In genomic region chr9:135563039-135563476, GRCh38 we compare ENCODE assay signal across 15 cellular contexts. TPM values are rescaled to one million over a fixed set of nuclear protein-coding genes. Genes with fewer than 3 reads are reported as not detected.
DNase-seq lines count a peak whose midpoint lies in the region; TF ChIP-seq lines count a peak whose summit lies in the region.
"Had no signal": no experiment of that assay in that cellular context is flagged by ENCODE, and none has a peak within 500 bp of the region (broad histone marks: within the 10 kb centered on the region; RNA-seq: fewer than 3 reads in every experiment).

No MANE protein-coding gene starts in this region.

- H3K9me3 ChIP-seq in HEK293 (ENCODE audit: control insufficient read depth, insufficient read depth, low read depth, low read length) (no peaks in the 10 kb centered on the region), prostate gland (no peaks in the 10 kb centered on the region)
- H3K9me3 ChIP-seq: BLaER1 treated with 17β-estradiol and CSF1 and Interleukin-3, amounts not matched to agents 10 nM and 100 nM had no signal

- H3K4me3 ChIP-seq in HEK293 (ENCODE audit: low read depth, low read length) (no peak overlapping the region), prostate gland (no peak overlapping the region)
- H3K4me3 ChIP-seq: BLaER1 treated with 17β-estradiol and CSF1 and Interleukin-3, amounts not matched to agents 10 nM and 100 nM had no signal

- POLR2A ChIA-PET in HEK293 (lab: Yijun Ruan, JAX) = no interaction called here

- DNase-seq in ecto neural progenitor cell (ENCODE audit: low spot score) = peak; percentile 36
- DNase-seq in mesenteric fat pad (ENCODE audit: low spot score) = peak; percentile 68
- peak; percentile 49 for DNase-seq in type B pancreatic cell (ENCODE audit: extremely low spot score, unreplicated experiment)
- DNase-seq in stimulated activated CD4-positive, alpha-beta T cell treated with anti-CD3 and anti-CD28 coated beads, Interleukin-4, amount 100 ng/mL, for 1 hour = no peak
- no peak for DNase-seq in globus pallidus (ENCODE audit: low spot score)
- no peak for DNase-seq in prostate gland (ENCODE audit: low spot score)
- DNase-seq: 8988T; CD8-positive, alpha-beta T cell; H9 had no signal

- intact Hi-C loops in prostate gland (cut with DNase I) = no loop called here

- CTCF ChIA-PET in HEK293 (lab: Yijun Ruan, JAX) = no interaction called here

- 81% methylated on average over 1 of the region's 1 CpG for WGBS in prostate gland

- no peaks in the 10 kb centered on the region for H3K36me3 ChIP-seq in HEK293 (ENCODE audit: control insufficient read depth in 2 of 2, insufficient read depth in 1 of 2, low read length in 2 of 2)
- H3K36me3 ChIP-seq in prostate gland = no peaks in the 10 kb centered on the region
- H3K36me3 ChIP-seq: BLaER1 treated with 17β-estradiol and CSF1 and Interleukin-3, amounts not matched to agents 10 nM and 100 nM had no signal

- H3K27ac ChIP-seq in HEK293 (ENCODE audit: extremely low read depth, low read depth, low read length) (no peak overlapping the region), prostate gland (no peak overlapping the region)
- H3K27ac ChIP-seq: BLaER1 treated with 17β-estradiol and CSF1 and Interleukin-3, amounts not matched to agents 10 nM and 100 nM had no signal

- peaks cover 5% of the 10 kb centered on the region for H3K27me3 Mint-ChIP-seq in type B pancreatic cell

- H3K27ac Mint-ChIP-seq in type B pancreatic cell = no peak overlapping the region
- H3K27ac Mint-ChIP-seq: B cell; CD8-positive, alpha-beta T cell had no signal

- H3K4me1 Mint-ChIP-seq in type B pancreatic cell (ENCODE audit: unreplicated experiment) = no peaks in the 10 kb centered on the region
- H3K4me1 Mint-ChIP-seq: B cell had no signal

- H3K4me1 ChIP-seq in HEK293 (ENCODE audit: control insufficient read depth, insufficient read depth, low read length) (no peaks in the 10 kb centered on the region), prostate gland (replicated peaks) (no peaks in the 10 kb centered on the region)

- TF ChIP-seq POLR2A in prostate gland (IDR thresholded peaks at IDR 0.05) = no peak

- no peaks in the 10 kb centered on the region for H3K36me3 Mint-ChIP-seq in type B pancreatic cell
- H3K36me3 Mint-ChIP-seq: CD8-positive, alpha-beta T cell had no signal

- peaks cover 7% of the 10 kb centered on the region for H3K27me3 ChIP-seq in prostate gland (replicated peaks; ENCODE audit: insufficient read depth)
- H3K27me3 ChIP-seq: BLaER1 treated with 17β-estradiol and CSF1 and Interleukin-3, amounts not matched to agents 10 nM and 100 nM had no signal

- no peaks in the 10 kb centered on the region for H3K9me3 Mint-ChIP-seq in type B pancreatic cell
- H3K9me3 Mint-ChIP-seq: CD8-positive, alpha-beta T cell; H9 had no signal

- no peak overlapping the region for H3K4me3 Mint-ChIP-seq in type B pancreatic cell
- H3K4me3 Mint-ChIP-seq: B cell; CD8-positive, alpha-beta T cell; H9 had no signal

- TF ChIP-seq CTCF in HEK293 (tag by site-specific recombination; IDR thresholded peaks at IDR 0.05) (no peak), type B pancreatic cell (conservative IDR thresholded peaks at IDR 0.05) (no peak), prostate gland (IDR thresholded peaks at IDR 0.05) (no peak)

TF ChIP-seq in HEK293, 187 proteins besides CTCF, POLR2A, EP300 and RAD21:
- TF ChIP-seq ZFHX2 (tag by site-specific recombination; conservative IDR thresholded peaks at IDR 0.05) (peak; percentile 66), ZBTB20 (tag by site-specific recombination; IDR thresholded peaks at IDR 0.05) (no peak), ZFP69B (tag by site-specific recombination; IDR thresholded peaks at IDR 0.05) (no peak), SCRT1 (tag by site-specific recombination; IDR thresholded peaks at IDR 0.05; ENCODE audit: borderline replicate concordance) (peak; percentile 99), ZNF311 (tag by site-specific recombination; IDR thresholded peaks at IDR 0.05; ENCODE audit: borderline replicate concordance) (no peak), SP7 (tag by site-specific recombination; IDR thresholded peaks at IDR 0.05) (no peak), EGR2 (tag by site-specific recombination; IDR thresholded peaks at IDR 0.05; ENCODE audit: low read depth) (peak; percentile 82), ZNF623 (tag by site-specific recombination; IDR thresholded peaks at IDR 0.05) (no peak), TRIM28 (IDR thresholded peaks at IDR 0.05; ENCODE audit: borderline replicate concordance, low read length) (no peak), SCRT2 (tag by site-specific recombination; IDR thresholded peaks at IDR 0.05) (peak; percentile 96), ZFP37 (tag by site-specific recombination; IDR thresholded peaks at IDR 0.05) (no peak), ZEB2 (tag by site-specific recombination; IDR thresholded peaks at IDR 0.05) (peak; percentile 100)
- TF ChIP-seq, protein P1, sequence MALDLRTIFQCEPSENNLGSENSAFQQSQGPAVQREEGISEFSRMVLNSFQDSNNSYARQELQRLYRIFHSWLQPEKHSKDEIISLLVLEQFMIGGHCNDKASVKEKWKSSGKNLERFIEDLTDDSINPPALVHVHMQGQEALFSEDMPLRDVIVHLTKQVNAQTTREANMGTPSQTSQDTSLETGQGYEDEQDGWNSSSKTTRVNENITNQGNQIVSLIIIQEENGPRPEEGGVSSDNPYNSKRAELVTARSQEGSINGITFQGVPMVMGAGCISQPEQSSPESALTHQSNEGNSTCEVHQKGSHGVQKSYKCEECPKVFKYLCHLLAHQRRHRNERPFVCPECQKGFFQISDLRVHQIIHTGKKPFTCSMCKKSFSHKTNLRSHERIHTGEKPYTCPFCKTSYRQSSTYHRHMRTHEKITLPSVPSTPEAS (tag by site-specific recombination; IDR thresholded peaks at IDR 0.05) = no peak
- TF ChIP-seq, protein P2, sequence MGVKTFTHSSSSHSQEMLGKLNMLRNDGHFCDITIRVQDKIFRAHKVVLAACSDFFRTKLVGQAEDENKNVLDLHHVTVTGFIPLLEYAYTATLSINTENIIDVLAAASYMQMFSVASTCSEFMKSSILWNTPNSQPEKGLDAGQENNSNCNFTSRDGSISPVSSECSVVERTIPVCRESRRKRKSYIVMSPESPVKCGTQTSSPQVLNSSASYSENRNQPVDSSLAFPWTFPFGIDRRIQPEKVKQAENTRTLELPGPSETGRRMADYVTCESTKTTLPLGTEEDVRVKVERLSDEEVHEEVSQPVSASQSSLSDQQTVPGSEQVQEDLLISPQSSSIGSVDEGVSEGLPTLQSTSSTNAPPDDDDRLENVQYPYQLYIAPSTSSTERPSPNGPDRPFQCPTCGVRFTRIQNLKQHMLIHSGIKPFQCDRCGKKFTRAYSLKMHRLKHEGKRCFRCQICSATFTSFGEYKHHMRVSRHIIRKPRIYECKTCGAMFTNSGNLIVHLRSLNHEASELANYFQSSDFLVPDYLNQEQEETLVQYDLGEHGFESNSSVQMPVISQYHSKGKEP (tag by site-specific recombination; IDR thresholded peaks at IDR 0.05) = no peak
TF ChIP-seq in HEK293: peak in this region for 5.

RNA-seq across cellular contexts. Expression of gene PAEP, which starts 1.5 kb away (rescaled TPM):
- total RNA-seq in mesenteric fat pad (not detected), type B pancreatic cell (ENCODE audit: low replicate concordance) (not detected in 2 replicates), prostate gland (1 to 10 TPM in 1 of 2 donors, not detected in 1; 3.0 TPM)
- total RNA-seq: A673; B cell; CD8-positive, alpha-beta T cell; H1; H9; HT-29 had no signal

RNA-seq across cellular contexts. Expression of gene OBP2A, which starts 17.1 kb away (rescaled TPM):
- total RNA-seq in mesenteric fat pad (not detected), type B pancreatic cell (ENCODE audit: low replicate concordance) (not detected in 2 replicates), prostate gland (10 to 100 TPM in 1 of 2 donors, not detected in 1; 19.7 TPM)
- total RNA-seq: A673; B cell; CD8-positive, alpha-beta T cell; H1; H9; HT-29 had no signal

RNA-seq across cellular contexts. Expression of gene LCN1, which starts 41.8 kb away (rescaled TPM):
- total RNA-seq in mesenteric fat pad (2.3 TPM), type B pancreatic cell (ENCODE audit: low replicate concordance) (not detected in 2 replicates), prostate gland (not detected)
- total RNA-seq: A673; B cell; CD8-positive, alpha-beta T cell; H1; H9; HT-29 had no signal

Comparison
In these comparisons a context has a peak if more than half of its experiments do, and no peak if none do; other contexts are left out.
1. DNase-seq: peak in ecto neural progenitor cell (single experiment), mesenteric fat pad (single experiment) and type B pancreatic cell (single experiment); none in stimulated activated CD4-positive, alpha-beta T cell treated with anti-CD3 and anti-CD28 coated beads, Interleukin-4, amount 100 ng/mL, for 1 hour (single experiment), globus pallidus (single experiment) and prostate gland (single experiment).